Comparison of ENCODE assay signal across 21 cellular contexts in genomic region chr10:110805292-110805691, GRCh38.
A peak's percentile ranks its signal among the peaks of the same experiment; 100 is the strongest.
DNase-seq lines count a peak whose midpoint lies in the region; ATAC-seq and TF ChIP-seq lines count a peak whose summit lies in the region.
"Had no signal": no experiment of that assay in that cellular context is flagged by ENCODE, and none has a peak within 500 bp of the region (broad histone marks: within the 10 kb centered on the region; RNA-seq: fewer than 3 reads in every experiment).

No MANE protein-coding gene starts in this region.

- ATAC-seq in right cardiac atrium = no peak
- ATAC-seq in T-cell (replicated peaks in 1 of 4) = no peak
- ATAC-seq in HG03342 (IDR thresholded peaks at IDR 0.05; ENCODE audit: unreplicated experiment) = no peak
- ATAC-seq in activated CD8-positive, alpha-beta memory T cell treated with anti-CD3 and anti-CD28 coated beads, Interleukin-2, amount 10 ng/mL, durations not matched to agents 7 days and 5 days = no peak
- ATAC-seq in activated CD4-positive, CD25-positive, alpha-beta regulatory T cell treated with anti-CD3 and anti-CD28 coated beads, Interleukin-2, amount 50 U/mL, for 24 hours = no peak

- CTCF ChIA-PET in T-cell (lab: Charles Lee) = interaction anchor here in 1 of 2 donors (0.7 kb wide), 1 partner anchor 59 kb away, joined by 3 read pairs; no protein-coding TSS in a partner anchor
- CTCF ChIA-PET in activated CD8-positive, alpha-beta memory T cell treated with anti-CD3 and anti-CD28 coated beads, Interleukin-2, amount 10 ng/mL, durations not matched to agents 7 days and 5 days (lab: Charles Lee) = interaction anchor here (1.5 to 4.0 kb wide), 5 partner anchors 11 to 92 kb away, joined by 5 to 28 read pairs (median 15); no protein-coding TSS in a partner anchor

- peaks cover 7% of the 10 kb centered on the region for H3K4me1 ChIP-seq in cardiac muscle cell (ENCODE audit: low read depth)
- peaks cover 16% of the 10 kb centered on the region for H3K4me1 ChIP-seq in right cardiac atrium (ENCODE audit: control insufficient read depth, insufficient read depth, low read length)
- H3K4me1 ChIP-seq in mesenchymal stem cell (ENCODE audit: control insufficient read depth, insufficient read depth, low read depth, low read length) = peaks cover 5% of the 10 kb centered on the region
- H3K4me1 ChIP-seq in vagina = peaks cover 31% of the 10 kb centered on the region

- H3K4ac ChIP-seq in mesenchymal stem cell (ENCODE audit: low read depth in 1 of 2, low read length in 2 of 2) = no peak overlapping the region

- H3K36me3 ChIP-seq in cardiac muscle cell = peaks cover 11% of the 10 kb centered on the region
- H3K36me3 ChIP-seq in mesenchymal stem cell (ENCODE audit: control insufficient read depth in 1 of 2, insufficient read depth in 2 of 2, low read depth in 1 of 2, low read length in 2 of 2) = no peaks in the 10 kb centered on the region
- no peaks in the 10 kb centered on the region for H3K36me3 ChIP-seq in vagina
- H3K36me3 ChIP-seq: neutrophil had no signal

- H2AK5ac ChIP-seq in mesenchymal stem cell (ENCODE audit: low read length, severe bottlenecking) = no peak overlapping the region

- no peak overlapping the region for H2BK120ac ChIP-seq in mesenchymal stem cell (ENCODE audit: low read depth, low read length)

- H3K79me1 ChIP-seq in mesenchymal stem cell (replicated peaks; ENCODE audit: low read length, poor library complexity, severe bottlenecking) = no peaks in the 10 kb centered on the region

- 83% methylated on average over 5 of the region's 5 CpGs for WGBS in right cardiac atrium
- 93% methylated on average over 5 of the region's 5 CpGs for WGBS in mesenchymal stem cell

- no peak overlapping the region for H4K8ac ChIP-seq in mesenchymal stem cell (ENCODE audit: low read length)

- H3K36me3 Mint-ChIP-seq in T-cell = no peaks in the 10 kb centered on the region
- no peaks in the 10 kb centered on the region for H3K36me3 Mint-ChIP-seq in activated CD8-positive, alpha-beta memory T cell treated with anti-CD3 and anti-CD28 coated beads, Interleukin-2, amount 10 ng/mL, durations not matched to agents 7 days and 5 days

- H3K18ac ChIP-seq in mesenchymal stem cell (ENCODE audit: low read depth in 1 of 2, low read length in 2 of 2) = no peak overlapping the region

- POLR2A ChIA-PET in T-cell (lab: Charles Lee) = no interaction called here

- TF ChIP-seq POLR2A in vagina (IDR thresholded peaks at IDR 0.05) = no peak

- TF ChIP-seq CTCF in cardiac muscle cell (IDR thresholded peaks at IDR 0.05; ENCODE audit: low read depth, low read length) (no peak), vagina (IDR thresholded peaks at IDR 0.05) (no peak)

- peaks cover 44 to 61% (median 45%) of the 10 kb centered on the region in 3 donors for H3K4me1 Mint-ChIP-seq in T-cell
- peaks cover 29% of the 10 kb centered on the region for H3K4me1 Mint-ChIP-seq in activated CD8-positive, alpha-beta memory T cell treated with anti-CD3 and anti-CD28 coated beads, Interleukin-2, amount 10 ng/mL, durations not matched to agents 7 days and 5 days

- no peak overlapping the region for H3K23ac ChIP-seq in mesenchymal stem cell (ENCODE audit: low read length in 2 of 2)

- no peaks in the 10 kb centered on the region for H3K9me3 ChIP-seq in cardiac muscle cell (ENCODE audit: low read depth)
- H3K9me3 ChIP-seq in right cardiac atrium (ENCODE audit: control insufficient read depth, low read length) = no peaks in the 10 kb centered on the region
- H3K9me3 ChIP-seq in mesenchymal stem cell (ENCODE audit: control insufficient read depth, low read length) = peaks cover 4% of the 10 kb centered on the region
- no peaks in the 10 kb centered on the region for H3K9me3 ChIP-seq in vagina
- H3K9me3 ChIP-seq: neutrophil had no signal

- H2BK12ac ChIP-seq in mesenchymal stem cell (ENCODE audit: low read length in 2 of 2) = no peak overlapping the region

- H3K27me3 ChIP-seq in cardiac muscle cell (no peaks in the 10 kb centered on the region), right cardiac atrium (ENCODE audit: control insufficient read depth, insufficient read depth) (no peaks in the 10 kb centered on the region), mesenchymal stem cell (ENCODE audit: control insufficient read depth in 1 of 2, insufficient read depth in 1 of 2, low read length in 2 of 2) (peaks cover 3 to 13% of the 10 kb centered on the region in 2 experiments), vagina (no peaks in the 10 kb centered on the region)
- H3K27me3 ChIP-seq: neutrophil had no signal

- peak overlapping the region; percentile 86 to 95 for H3K27ac Mint-ChIP-seq in T-cell
- H3K27ac Mint-ChIP-seq in activated CD8-positive, alpha-beta memory T cell treated with anti-CD3 and anti-CD28 coated beads, Interleukin-2, amount 10 ng/mL, durations not matched to agents 7 days and 5 days = no peak overlapping the region
- H3K27ac Mint-ChIP-seq: activated naive CD4-positive, alpha-beta T cell treated with anti-CD3 and anti-CD28 coated beads for 36 hours had no signal

- H3K27me3 Mint-ChIP-seq in T-cell = no peaks in the 10 kb centered on the region
- no peaks in the 10 kb centered on the region for H3K27me3 Mint-ChIP-seq in activated CD8-positive, alpha-beta memory T cell treated with anti-CD3 and anti-CD28 coated beads, Interleukin-2, amount 10 ng/mL, durations not matched to agents 7 days and 5 days

- H4K91ac ChIP-seq in mesenchymal stem cell (ENCODE audit: low read length) = peak overlapping the region; percentile 52

- intact Hi-C loops in right cardiac atrium (cut with DNase I) (loop anchor here in 3 of 4 donors (5.0 to 10.0 kb wide), 2 partner anchors 70 to 87 kb away; partner anchors contain the start of gene PDCD4 (in 1 of the 3)), vagina (cut with DNase I) (no loop called here)

- DNase-seq in cardiac muscle cell (ENCODE audit: low read depth in 1 of 2, low spot score in 1 of 2) = no peak
- no peak for DNase-seq in right cardiac atrium
- DNase-seq in T-cell = no peak
- DNase-seq in mesenchymal stem cell = no peak
- DNase-seq in vagina (ENCODE audit: extremely low spot score in 2 of 2) = no peak
- DNase-seq in activated CD8-positive, alpha-beta memory T cell treated with anti-CD3 and anti-CD28 coated beads, Interleukin-2, amount 10 ng/mL, durations not matched to agents 7 days and 5 days = no peak
- DNase-seq: activated CD4-positive, CD25-positive, alpha-beta regulatory T cell treated with anti-CD3 and anti-CD28 coated beads, Interleukin-2, amount 50 U/mL, for 72 hours; activated naive CD4-positive, alpha-beta T cell treated with anti-CD3 and anti-CD28 coated beads for 36 hours; activated T-cell treated with anti-CD3 and anti-CD28 coated beads, Interleukin-2, amount 50 U/mL, for 48 hours; aorta; central memory CD4-positive, alpha-beta T cell; dermis blood vessel endothelial cell; kidney glomerular epithelial cell; NCI-H2081 treated with DMSO at 0.1 percent for 48 hours; NCI-H82; OCI-M1; SHP77 treated with DMSO at 0.1 percent for 48 hours had no signal

- no peak overlapping the region for H3K4me2 ChIP-seq in mesenchymal stem cell (ENCODE audit: low read length, poor library complexity, severe bottlenecking)

- H3K14ac ChIP-seq in mesenchymal stem cell (ENCODE audit: low read length in 2 of 2) = no peak overlapping the region

- H3K4me3 Mint-ChIP-seq in T-cell = peak overlapping the region in 1 of 3 donors; percentile 59
- no peak overlapping the region for H3K4me3 Mint-ChIP-seq in activated CD8-positive, alpha-beta memory T cell treated with anti-CD3 and anti-CD28 coated beads, Interleukin-2, amount 10 ng/mL, durations not matched to agents 7 days and 5 days
- H3K4me3 Mint-ChIP-seq: activated naive CD4-positive, alpha-beta T cell treated with anti-CD3 and anti-CD28 coated beads for 36 hours had no signal

- H3K9ac ChIP-seq in mesenchymal stem cell (ENCODE audit: low read length) = no peak overlapping the region

- H2BK5ac ChIP-seq in mesenchymal stem cell (ENCODE audit: low read depth, low read length, poor library complexity, severe bottlenecking) = no peak overlapping the region

- H3K27ac ChIP-seq in cardiac muscle cell = peak overlapping the region; percentile 37
- no peak overlapping the region for H3K27ac ChIP-seq in right cardiac atrium (ENCODE audit: low read length)
- no peak overlapping the region for H3K27ac ChIP-seq in mesenchymal stem cell (ENCODE audit: low read length, poor library complexity, severe bottlenecking)
- peak overlapping the region; percentile 7 for H3K27ac ChIP-seq in vagina
- H3K27ac ChIP-seq: C4-2B, neutrophil had no signal

- H2AFZ ChIP-seq in mesenchymal stem cell (ENCODE audit: low read depth, low read length) = no peak overlapping the region

- no peak overlapping the region for H2BK15ac ChIP-seq in mesenchymal stem cell (ENCODE audit: low read depth, poor library complexity, severe bottlenecking)

- no peaks in the 10 kb centered on the region for H3K9me3 Mint-ChIP-seq in T-cell
- no peaks in the 10 kb centered on the region for H3K9me3 Mint-ChIP-seq in activated CD8-positive, alpha-beta memory T cell treated with anti-CD3 and anti-CD28 coated beads, Interleukin-2, amount 10 ng/mL, durations not matched to agents 7 days and 5 days (ENCODE audit: low read depth)
- H3K9me3 Mint-ChIP-seq: activated naive CD4-positive, alpha-beta T cell treated with anti-CD3 and anti-CD28 coated beads for 36 hours had no signal

- H3K4me3 ChIP-seq in cardiac muscle cell (no peak overlapping the region), right cardiac atrium (ENCODE audit: low read length) (no peak overlapping the region), mesenchymal stem cell (ENCODE audit: insufficient read depth in 1 of 2, low read depth in 1 of 2, low read length in 2 of 2) (no peak overlapping the region), vagina (no peak overlapping the region)

Comparison
In these comparisons a context has a peak if more than half of its experiments do, and no peak if none do; other contexts are left out.
1. H3K27ac ChIP-seq: peak in cardiac muscle cell (single experiment) and vagina (single experiment); none in right cardiac atrium (single experiment) and mesenchymal stem cell (single experiment).